ENCODE assay signal across 9 cellular contexts in genomic region chr17:19867654-19868395, GRCh38. TPM values are rescaled to one million over a fixed set of nuclear protein-coding genes. Genes with fewer than 3 reads are reported as not detected.
DNase-seq lines count a peak whose midpoint lies in the region; ATAC-seq and TF ChIP-seq lines count a peak whose summit lies in the region.
"Had no signal": no experiment of that assay in that cellular context is flagged by ENCODE, and none has a peak within 500 bp of the region (broad histone marks: within the 10 kb centered on the region; RNA-seq: fewer than 3 reads in every experiment).

TSS of gene ULK2 (minus strand) at chr17:19867936. CDS start at chr17:19867417, 519 bp downstream.

- peak; percentile 54 for DNase-seq in AG09319 (ENCODE audit: extremely low read depth, low read depth)
- peak; percentile 59 for DNase-seq in LoVo (ENCODE audit: low spot score)
- peak in 8 of 10 donors; percentile 42 to 85 (median 52) for DNase-seq in dorsolateral prefrontal cortex
- peak; percentile 45 for DNase-seq in left lobe of liver (ENCODE audit: low spot score)
- DNase-seq in stimulated activated CD4-positive, alpha-beta T cell treated with anti-CD3 and anti-CD28 coated beads, Interleukin-15, amount 100 ng/mL, for 24 hours, result peak; percentile 67

- H3K4me3 ChIP-seq in dorsolateral prefrontal cortex, result peak within 1 kb of the TSS; percentile 70 to 98 (median 88)
- H3K4me3 ChIP-seq: K562 had no signal

- peak within 1 kb of the TSS; percentile 7 to 98 (median 92) for H3K27ac ChIP-seq in dorsolateral prefrontal cortex

- intact Hi-C loops in dorsolateral prefrontal cortex (cut with DNase I), result loop anchor here (2.0 to 5.0 kb wide), 2 partner anchors 109 to 111 kb away; partner anchors contain the start of gene AKAP10 (in 1 of the 2)

- ATAC-seq in GM19025 (IDR thresholded peaks at IDR 0.05; ENCODE audit: low read depth, unreplicated experiment) (peak; percentile 52), left lobe of liver (peak; percentile 83), GM18520 (IDR thresholded peaks at IDR 0.05; ENCODE audit: unreplicated experiment) (no peak)
- peak; percentile 81 to 82 for ATAC-seq in activated CD4-positive, CD25-positive, alpha-beta regulatory T cell treated with anti-CD3 and anti-CD28 coated beads, Interleukin-2, amount 50 U/mL, for 24 hours
- ATAC-seq: K562 had no signal

- no peaks in the 10 kb centered on the region for H3K27me3 ChIP-seq in dorsolateral prefrontal cortex

- TF ChIP-seq CTCF in AG09319 (IDR thresholded peaks at IDR 0.05; ENCODE audit: low read depth, low read length), result peak; percentile 1; the same call in 1 of the 2 replicates
- peak in 42 of 56 donors; percentile 9 to 61 (median 30) for TF ChIP-seq CTCF in dorsolateral prefrontal cortex (IDR thresholded peaks at IDR 0.05 in 54 of 56, conservative IDR thresholded peaks at IDR 0.05 in 2 of 56; ENCODE audit: low read depth in 1 of 56, partially characterized antibody in 56 of 56)

RNA-seq across cellular contexts. Expression of gene ULK2, which starts in this region (rescaled TPM):
- total RNA-seq in dorsolateral prefrontal cortex (100 to 1,000 TPM in 1 of 120 experiments, 10 to 100 TPM in 119; 44.7 to 102 (median 68.5) TPM), left lobe of liver (5.8 TPM)
